In genomic region chr18:50614838-50615237, GRCh38 we compare ENCODE assay signal across 15 cellular contexts. TPM values are rescaled to one million over a fixed set of nuclear protein-coding genes. Genes with fewer than 3 reads are reported as not detected.
DNase-seq lines count a peak whose midpoint lies in the region; ATAC-seq and TF ChIP-seq lines count a peak whose summit lies in the region.
"Had no signal": no experiment of that assay in that cellular context is flagged by ENCODE, and none has a peak within 500 bp of the region (broad histone marks: within the 10 kb centered on the region; RNA-seq: fewer than 3 reads in every experiment).

No MANE protein-coding gene starts in this region.

- ATAC-seq in HG02870 (IDR thresholded peaks at IDR 0.05; ENCODE audit: unreplicated experiment) (no peak), GM18505 (IDR thresholded peaks at IDR 0.05; ENCODE audit: unreplicated experiment) (no peak), HG02571 (IDR thresholded peaks at IDR 0.05; ENCODE audit: unreplicated experiment) (no peak)

- no peak for TF ChIP-seq POLR2A in GM18505 (IDR thresholded peaks at IDR 0.05; ENCODE audit: borderline replicate concordance, extremely low read depth, insufficient read depth, insufficient read length)

- DNase-seq in AG20443 (ENCODE audit: low spot score) = peak; percentile 40
- DNase-seq in RPMI7951 (ENCODE audit: low read depth) = peak; percentile 3
- DNase-seq in fibroblast of gingiva (ENCODE audit: low read depth) = peak; percentile 86
- DNase-seq in medulla oblongata (ENCODE audit: extremely low spot score) = peak; percentile 56
- no peak for DNase-seq in NCI-H2081 (lab: John Stamatoyannopoulos, UW)
- DNase-seq: ACHN; activated CD4-positive, alpha-beta T cell treated with anti-CD3 and anti-CD28 coated beads, Interleukin-2, amount 50 U/mL, for 4 hours; effector memory CD4-positive, alpha-beta T cell had no signal

RNA-seq across cellular contexts. Expression of gene MAPK4, which starts 55.0 kb away (rescaled TPM):
- total RNA-seq in RPMI7951 (2014; rRNA removed; shearing (Covaris generic)) = not detected in 2 replicates
- total RNA-seq: activated T-helper 2 cell treated with anti-CD3 and anti-CD28 coated beads, Interferon-gamma antibody, Interleukin-2, Interleukin-4, amounts not matched to agents 10 μg/mL and 5 μg/mL and 100 μg/mL, durations not matched to agents 14 hours and 24 hours and 36 hours; M059J; OCI-LY7; osteoblast had no signal

Comparison
In these comparisons a context has a peak if more than half of its experiments do, and no peak if none do; other contexts are left out.
1. DNase-seq: peak in AG20443 (single experiment), RPMI7951 (single experiment), fibroblast of gingiva (single experiment) and medulla oblongata (single experiment); none in NCI-H2081 (0 of 2).